ENCODE assay signal across 12 cellular contexts in the genomic region with DNA sequence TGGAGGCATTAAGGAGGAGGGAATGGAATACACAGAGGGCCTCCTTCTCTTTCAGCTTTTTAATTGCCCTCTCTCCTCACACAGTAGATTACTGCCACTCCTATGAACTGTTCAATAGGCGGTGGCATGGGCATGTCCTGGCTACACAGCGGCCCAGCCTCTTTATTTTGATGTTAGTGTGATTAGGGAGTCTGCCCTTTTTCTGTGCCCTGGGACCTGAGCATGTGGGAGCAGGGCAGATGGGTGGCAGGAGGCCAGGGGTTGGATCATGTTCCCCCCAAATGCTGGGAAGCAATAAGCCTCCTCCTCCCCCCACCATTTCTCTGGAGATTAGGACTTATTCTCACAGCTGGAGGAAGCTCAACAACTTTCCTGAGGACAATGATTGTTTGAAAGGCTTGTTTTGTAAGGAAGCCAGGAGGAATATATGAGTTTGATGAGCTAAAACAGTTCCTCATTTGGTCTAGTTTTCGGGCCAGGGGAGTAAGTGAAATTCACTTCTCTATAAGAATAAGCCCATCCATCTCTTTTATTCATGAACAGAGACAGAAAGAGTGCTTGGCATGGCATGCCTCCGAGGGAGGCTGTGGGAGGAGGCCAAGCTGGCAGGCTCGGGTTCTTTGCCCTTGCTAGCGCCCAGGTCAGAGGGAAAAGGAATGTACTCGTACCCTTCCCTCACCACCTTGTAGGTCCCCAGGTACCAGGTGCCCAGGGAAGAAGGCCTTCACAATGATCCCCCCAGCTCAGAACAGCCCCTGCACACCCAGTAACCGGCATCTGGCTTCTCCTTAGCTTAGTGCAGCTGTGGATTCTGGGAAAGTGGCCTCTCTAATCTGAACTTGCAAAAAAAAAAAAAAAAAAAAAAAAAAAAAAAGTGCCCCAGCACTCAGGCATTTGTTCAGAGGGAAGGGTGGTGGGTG. TPM values are rescaled to one million over a fixed set of nuclear protein-coding genes. Genes with fewer than 3 reads are reported as not detected.
DNase-seq lines count a peak whose midpoint lies in the region; ATAC-seq lines count a peak whose summit lies in the region.
"Had no signal": no experiment of that assay in that cellular context is flagged by ENCODE, and none has a peak within 500 bp of the region (broad histone marks: within the 10 kb centered on the region; RNA-seq: fewer than 3 reads in every experiment).

No MANE protein-coding gene starts in this region.

- H3K4me1 Mint-ChIP-seq in stimulated activated naive CD8-positive, alpha-beta T cell treated with anti-CD3 and anti-CD28 coated beads, Interleukin-15, Interleukin-2, amounts not matched to agents 100 ng/mL and 50 ng/mL, for 24 hours (ENCODE audit: low read depth) = peaks cover 12% of the 10 kb centered on the region
- H3K4me1 Mint-ChIP-seq in stimulated activated naive CD8-positive, alpha-beta T cell treated with anti-CD3 and anti-CD28 coated beads, Interleukin-15, amount 100 ng/mL, for 72 hours = peaks cover 19% of the 10 kb centered on the region
- H3K4me1 Mint-ChIP-seq in naive thymus-derived CD8-positive, alpha-beta T cell = peaks cover 23 to 37% (median 31%) of the 10 kb centered on the region in 4 donors

- POLR2A ChIA-PET in naive thymus-derived CD8-positive, alpha-beta T cell (lab: Charles Lee) = interaction anchor here (0.6 to 6.3 kb wide), 15 partner anchors 10 to 297 kb away, joined by 3 to 50 read pairs (median 5); partner anchors contain the start of genes CCDC15, MSANTD2 and TMEM218

- no peak for DNase-seq in stimulated activated naive CD8-positive, alpha-beta T cell treated with anti-CD3 and anti-CD28 coated beads, Interleukin-15, amount 100 ng/mL, for 72 hours
- DNase-seq in ecto neural progenitor cell (ENCODE audit: low spot score) (peak; percentile 41), ureter (ENCODE audit: low spot score) (peak; percentile 22), putamen (ENCODE audit: low spot score) (no peak)
- no peak for DNase-seq in naive thymus-derived CD8-positive, alpha-beta T cell
- no peak for DNase-seq in stimulated activated CD4-positive, alpha-beta T cell treated with anti-CD3 and anti-CD28 coated beads, Interleukin-4, amount 100 ng/mL, for 4 hours
- DNase-seq: COR-L47, MV-4-11 had no signal

- H3K4me3 Mint-ChIP-seq in stimulated activated naive CD8-positive, alpha-beta T cell treated with anti-CD3 and anti-CD28 coated beads, Interleukin-15, Interleukin-2, amounts not matched to agents 100 ng/mL and 50 ng/mL, for 24 hours = peak overlapping the region; percentile 56
- peak overlapping the region in 1 of 2 donors; percentile 58 for H3K4me3 Mint-ChIP-seq in stimulated activated naive CD8-positive, alpha-beta T cell treated with anti-CD3 and anti-CD28 coated beads, Interleukin-15, amount 100 ng/mL, for 72 hours
- H3K4me3 Mint-ChIP-seq in naive thymus-derived CD8-positive, alpha-beta T cell = peak overlapping the region; percentile 64 to 88 (median 83)

- no peaks in the 10 kb centered on the region for H3K36me3 Mint-ChIP-seq in stimulated activated naive CD8-positive, alpha-beta T cell treated with anti-CD3 and anti-CD28 coated beads, Interleukin-15, Interleukin-2, amounts not matched to agents 100 ng/mL and 50 ng/mL, for 24 hours (ENCODE audit: low read depth)
- no peaks in the 10 kb centered on the region for H3K36me3 Mint-ChIP-seq in naive thymus-derived CD8-positive, alpha-beta T cell

- H3K9me3 Mint-ChIP-seq in stimulated activated naive CD8-positive, alpha-beta T cell treated with anti-CD3 and anti-CD28 coated beads, Interleukin-15, Interleukin-2, amounts not matched to agents 100 ng/mL and 50 ng/mL, for 24 hours = no peaks in the 10 kb centered on the region
- no peaks in the 10 kb centered on the region for H3K9me3 Mint-ChIP-seq in stimulated activated naive CD8-positive, alpha-beta T cell treated with anti-CD3 and anti-CD28 coated beads, Interleukin-15, amount 100 ng/mL, for 72 hours
- H3K9me3 Mint-ChIP-seq in naive thymus-derived CD8-positive, alpha-beta T cell = no peaks in the 10 kb centered on the region

- peaks cover 6% of the 10 kb centered on the region for H3K27me3 Mint-ChIP-seq in stimulated activated naive CD8-positive, alpha-beta T cell treated with anti-CD3 and anti-CD28 coated beads, Interleukin-15, Interleukin-2, amounts not matched to agents 100 ng/mL and 50 ng/mL, for 24 hours
- no peaks in the 10 kb centered on the region for H3K27me3 Mint-ChIP-seq in stimulated activated naive CD8-positive, alpha-beta T cell treated with anti-CD3 and anti-CD28 coated beads, Interleukin-15, amount 100 ng/mL, for 72 hours
- H3K27me3 Mint-ChIP-seq in naive thymus-derived CD8-positive, alpha-beta T cell = peaks cover 0 to 11% (median 0%) of the 10 kb centered on the region in 5 donors

- no peak overlapping the region for H3K27ac Mint-ChIP-seq in stimulated activated naive CD8-positive, alpha-beta T cell treated with anti-CD3 and anti-CD28 coated beads, Interleukin-15, Interleukin-2, amounts not matched to agents 100 ng/mL and 50 ng/mL, for 24 hours
- no peak overlapping the region for H3K27ac Mint-ChIP-seq in stimulated activated naive CD8-positive, alpha-beta T cell treated with anti-CD3 and anti-CD28 coated beads, Interleukin-15, amount 100 ng/mL, for 72 hours
- peak overlapping the region in 9 of 10 donors; percentile 11 to 92 (median 83) for H3K27ac Mint-ChIP-seq in naive thymus-derived CD8-positive, alpha-beta T cell

- ATAC-seq in stimulated activated naive CD8-positive, alpha-beta T cell treated with anti-CD3 and anti-CD28 coated beads, Interleukin-15, amount 100 ng/mL, for 72 hours = no peak
- no peak for ATAC-seq in naive thymus-derived CD8-positive, alpha-beta T cell
- no peak for ATAC-seq in HG03521 (IDR thresholded peaks at IDR 0.05; ENCODE audit: unreplicated experiment)

RNA-seq across cellular contexts. Expression of gene HEPN1, which starts 1.0 kb away (rescaled TPM):
- not detected for total RNA-seq in naive thymus-derived CD8-positive, alpha-beta T cell
- polyA plus RNA-seq in naive thymus-derived CD8-positive, alpha-beta T cell = not detected
- not detected for total RNA-seq in ureter
- total RNA-seq: left ventricle myocardium superior, subcutaneous adipose tissue had no signal

RNA-seq across cellular contexts. Expression of gene HEPACAM, which starts 15.8 kb away (rescaled TPM):
- not detected for total RNA-seq in naive thymus-derived CD8-positive, alpha-beta T cell
- not detected for polyA plus RNA-seq in naive thymus-derived CD8-positive, alpha-beta T cell
- total RNA-seq in ureter = 0.68 TPM

RNA-seq across cellular contexts. Expression of gene ROBO4, which starts 22.4 kb away (rescaled TPM):
- not detected for total RNA-seq in naive thymus-derived CD8-positive, alpha-beta T cell
- under 1 TPM in 1 of 3 donors, not detected in 2; 0.04 TPM for polyA plus RNA-seq in naive thymus-derived CD8-positive, alpha-beta T cell
- 16.8 TPM for total RNA-seq in ureter

RNA-seq across cellular contexts. Expression of gene CCDC15, which starts 33.9 kb away (rescaled TPM):
- 1 to 10 TPM; 2.5 to 2.8 TPM for total RNA-seq in naive thymus-derived CD8-positive, alpha-beta T cell
- polyA plus RNA-seq in naive thymus-derived CD8-positive, alpha-beta T cell = 1 to 10 TPM; 1.5 to 2.2 (median 2.1) TPM
- 2.2 TPM for total RNA-seq in ureter

RNA-seq across cellular contexts. Expression of gene ROBO3, which starts 54.9 kb away (rescaled TPM):
- 10 to 100 TPM; 49.4 to 55.0 TPM for total RNA-seq in naive thymus-derived CD8-positive, alpha-beta T cell
- polyA plus RNA-seq in naive thymus-derived CD8-positive, alpha-beta T cell = 1 to 10 TPM; 5.8 to 7.0 (median 6.9) TPM
- total RNA-seq in ureter = 27.4 TPM

Comparison
In these comparisons a context has a peak if more than half of its experiments do, and no peak if none do; other contexts are left out.
1. H3K27ac Mint-ChIP-seq: peak in naive thymus-derived CD8-positive, alpha-beta T cell (9 of 10); none in stimulated activated naive CD8-positive, alpha-beta T cell treated with anti-CD3 and anti-CD28 coated beads, Interleukin-15, Interleukin-2, amounts not matched to agents 100 ng/mL and 50 ng/mL, for 24 hours (single experiment) and stimulated activated naive CD8-positive, alpha-beta T cell treated with anti-CD3 and anti-CD28 coated beads, Interleukin-15, amount 100 ng/mL, for 72 hours (0 of 2).
2. DNase-seq: peak in ecto neural progenitor cell (single experiment) and ureter (single experiment); none in stimulated activated naive CD8-positive, alpha-beta T cell treated with anti-CD3 and anti-CD28 coated beads, Interleukin-15, amount 100 ng/mL, for 72 hours (0 of 2), naive thymus-derived CD8-positive, alpha-beta T cell (0 of 10), putamen (single experiment) and stimulated activated CD4-positive, alpha-beta T cell treated with anti-CD3 and anti-CD28 coated beads, Interleukin-4, amount 100 ng/mL, for 4 hours (0 of 2).
3. RNA of gene ROBO4, which starts 22.4 kb away (total RNA-seq): 16.8 TPM in ureter (single experiment); not detected in naive thymus-derived CD8-positive, alpha-beta T cell; every median in the first group is over 10 times any median in the second.